In the genomic region with DNA sequence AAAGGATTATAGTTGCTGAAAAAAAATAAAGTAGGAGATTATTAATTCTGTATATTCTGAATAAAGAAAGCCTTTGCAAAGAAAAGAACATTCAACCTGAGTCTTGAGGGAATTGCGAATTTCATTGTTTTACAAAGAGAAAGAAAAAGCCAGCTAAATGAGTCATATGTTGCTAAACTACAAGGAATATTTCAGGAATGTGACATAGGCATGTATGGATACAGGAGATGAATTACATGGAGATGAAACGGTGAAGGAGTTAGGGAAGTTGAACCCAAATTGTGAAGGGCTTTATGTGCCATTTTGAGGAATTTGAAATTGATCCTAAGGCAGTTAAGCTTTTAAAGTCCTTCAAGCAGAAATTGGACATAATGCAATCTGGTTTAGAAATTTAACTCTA, we compare ENCODE assay signal across 17 cellular contexts.
A peak's percentile ranks its signal among the peaks of the same experiment; 100 is the strongest.
DNase-seq lines count a peak whose midpoint lies in the region; ATAC-seq lines count a peak whose summit lies in the region.
"Had no signal": no experiment of that assay in that cellular context is flagged by ENCODE, and none has a peak within 500 bp of the region (broad histone marks: within the 10 kb centered on the region; RNA-seq: fewer than 3 reads in every experiment).

No MANE protein-coding gene starts in this region.

- H3K27ac Mint-ChIP-seq in stimulated activated naive B cell treated with anti-CD40 and anti-IgM and Interleukin-4, amounts not matched to agents 10 μg/mL and 1 μg/mL and 100 μg/mL, for 72 hours, result peak overlapping the region; percentile 6
- no peak overlapping the region for H3K27ac Mint-ChIP-seq in CD4-positive, alpha-beta memory T cell
- H3K27ac Mint-ChIP-seq: activated CD8-positive, alpha-beta T cell treated with anti-CD3 and anti-CD28 coated beads for 36 hours had no signal

- H3K4me3 Mint-ChIP-seq in stimulated activated naive B cell treated with anti-CD40 and anti-IgM and Interleukin-4, amounts not matched to agents 10 μg/mL and 1 μg/mL and 100 μg/mL, for 72 hours, result no peak overlapping the region
- no peak overlapping the region for H3K4me3 Mint-ChIP-seq in CD4-positive, alpha-beta memory T cell
- H3K4me3 Mint-ChIP-seq: activated CD8-positive, alpha-beta T cell treated with anti-CD3 and anti-CD28 coated beads for 36 hours; natural killer cell treated with Interleukin-12 subunit alpha and Interleukin-12 subunit beta and Interleukin-15 and Interleukin-18, amount 100 ng/mL, for 72 hours had no signal

- DNase-seq in HCEC 1CT (peak; percentile 77), amniotic epithelial cell (ENCODE audit: low read depth) (peak; percentile 67), glomerular endothelial cell (ENCODE audit: extremely low read depth, low read depth, low spot score) (peak; percentile 7), GOT3 (lab: John Stamatoyannopoulos, UW) (no peak)
- DNase-seq in stimulated activated naive B cell treated with anti-CD40 and anti-IgM and Interleukin-4, amounts not matched to agents 10 μg/mL and 1 μg/mL and 100 μg/mL, for 72 hours, result no peak
- DNase-seq in activated CD8-positive, alpha-beta memory T cell treated with anti-CD3 and anti-CD28 coated beads, Interleukin-2, amount 50 U/mL, for 4 hours, result no peak
- DNase-seq in CD4-positive, alpha-beta memory T cell, result no peak
- DNase-seq: activated CD8-positive, alpha-beta T cell treated with anti-CD3 and anti-CD28 coated beads for 36 hours; activated gamma-delta T cell; DMS153; esophagus squamous epithelium; kidney; NCI-H1436 treated with DMSO at 0.1 percent for 48 hours; SHP77 had no signal

- H3K36me3 Mint-ChIP-seq in stimulated activated naive B cell treated with anti-CD40 and anti-IgM and Interleukin-4, amounts not matched to agents 10 μg/mL and 1 μg/mL and 100 μg/mL, for 72 hours, result peaks cover 38 to 55% of the 10 kb centered on the region in 2 donors
- peaks cover 56% of the 10 kb centered on the region in 2 donors for H3K36me3 Mint-ChIP-seq in CD4-positive, alpha-beta memory T cell

- H3K9me3 Mint-ChIP-seq in stimulated activated naive B cell treated with anti-CD40 and anti-IgM and Interleukin-4, amounts not matched to agents 10 μg/mL and 1 μg/mL and 100 μg/mL, for 72 hours, result peaks cover 0 to 1% of the 10 kb centered on the region in 2 donors
- peaks cover 0 to 6% (median 0%) of the 10 kb centered on the region in 8 donors for H3K9me3 Mint-ChIP-seq in CD4-positive, alpha-beta memory T cell
- H3K9me3 Mint-ChIP-seq: natural killer cell treated with Interleukin-12 subunit alpha and Interleukin-12 subunit beta and Interleukin-15 and Interleukin-18, amount 100 ng/mL, for 72 hours had no signal

- CTCF ChIA-PET in CD4-positive, alpha-beta memory T cell (lab: Charles Lee; ENCODE audit: partially characterized antibody), result no interaction called here

- H3K9me3 ChIP-seq in CD4-positive, alpha-beta memory T cell (ENCODE audit: control insufficient read depth in 1 of 2, low read length in 2 of 2), result no peaks in the 10 kb centered on the region
- H3K9me3 ChIP-seq: esophagus squamous epithelium had no signal

- peaks cover 5% of the 10 kb centered on the region for H3K36me3 ChIP-seq in CD4-positive, alpha-beta memory T cell (ENCODE audit: insufficient read depth, low read length)

- no peak overlapping the region for H3K4me3 ChIP-seq in CD4-positive, alpha-beta memory T cell (ENCODE audit: low read length in 2 of 2)
- H3K4me3 ChIP-seq: esophagus squamous epithelium, GM12878 had no signal

- POLR2A ChIA-PET in CD4-positive, alpha-beta memory T cell (lab: Charles Lee; ENCODE audit: partially characterized antibody), result no interaction called here

- H3K4me1 ChIP-seq in CD4-positive, alpha-beta memory T cell (ENCODE audit: insufficient read depth, low read length), result no peaks in the 10 kb centered on the region
- H3K4me1 ChIP-seq: esophagus squamous epithelium had no signal

- H3K27me3 Mint-ChIP-seq in stimulated activated naive B cell treated with anti-CD40 and anti-IgM and Interleukin-4, amounts not matched to agents 10 μg/mL and 1 μg/mL and 100 μg/mL, for 72 hours, result no peaks in the 10 kb centered on the region
- H3K27me3 Mint-ChIP-seq in CD4-positive, alpha-beta memory T cell, result no peaks in the 10 kb centered on the region
- H3K27me3 Mint-ChIP-seq: activated CD8-positive, alpha-beta T cell treated with anti-CD3 and anti-CD28 coated beads for 36 hours; natural killer cell treated with Interleukin-12 subunit alpha and Interleukin-12 subunit beta and Interleukin-15 and Interleukin-18, amount 100 ng/mL, for 72 hours had no signal

- no peak for ATAC-seq in stimulated activated naive B cell treated with anti-CD40 and anti-IgM and Interleukin-4, amounts not matched to agents 10 μg/mL and 1 μg/mL and 100 μg/mL, for 72 hours (replicated peaks)
- ATAC-seq: activated CD8-positive, alpha-beta T cell treated with anti-CD3 and anti-CD28 coated beads for 36 hours; GM12878; HCT116; natural killer cell treated with Interleukin-12 subunit alpha and Interleukin-12 subunit beta and Interleukin-15 and Interleukin-18, amount 100 ng/mL, for 72 hours had no signal

- H3K27me3 ChIP-seq in CD4-positive, alpha-beta memory T cell (ENCODE audit: insufficient read depth, low read length), result no peaks in the 10 kb centered on the region
- H3K27me3 ChIP-seq: esophagus squamous epithelium had no signal

- intact Hi-C loops in CD4-positive, alpha-beta memory T cell (cut with micrococcal nuclease), result no loop called here

- H3K4me1 Mint-ChIP-seq in stimulated activated naive B cell treated with anti-CD40 and anti-IgM and Interleukin-4, amounts not matched to agents 10 μg/mL and 1 μg/mL and 100 μg/mL, for 72 hours, result no peaks in the 10 kb centered on the region
- H3K4me1 Mint-ChIP-seq in CD4-positive, alpha-beta memory T cell, result peaks cover 0 to 2% (median 0%) of the 10 kb centered on the region in 4 donors

- H3K27ac ChIP-seq in CD4-positive, alpha-beta memory T cell (ENCODE audit: low read depth, low read length), result no peak overlapping the region
- H3K27ac ChIP-seq: esophagus squamous epithelium had no signal

Comparison
In these comparisons a context has a peak if more than half of its experiments do, and no peak if none do; other contexts are left out.
1. DNase-seq: peak in HCEC 1CT (single experiment), amniotic epithelial cell (single experiment) and glomerular endothelial cell (single experiment); none in stimulated activated naive B cell treated with anti-CD40 and anti-IgM and Interleukin-4, amounts not matched to agents 10 μg/mL and 1 μg/mL and 100 μg/mL, for 72 hours (single experiment), activated CD8-positive, alpha-beta memory T cell treated with anti-CD3 and anti-CD28 coated beads, Interleukin-2, amount 50 U/mL, for 4 hours (single experiment), CD4-positive, alpha-beta memory T cell (0 of 5) and GOT3 (single experiment).